Comparison of ENCODE assay signal across 8 cellular contexts in genomic region chr20:45890997-45891983, GRCh38. TPM values are rescaled to one million over a fixed set of nuclear protein-coding genes. Genes with fewer than 3 reads are reported as not detected.
DNase-seq lines count a peak whose midpoint lies in the region; ATAC-seq and TF ChIP-seq lines count a peak whose summit lies in the region.

Gene CTSA (plus strand): TSS chr20:45891335. CDS start chr20:45891569, 234 bp downstream.
A gene with protein sequence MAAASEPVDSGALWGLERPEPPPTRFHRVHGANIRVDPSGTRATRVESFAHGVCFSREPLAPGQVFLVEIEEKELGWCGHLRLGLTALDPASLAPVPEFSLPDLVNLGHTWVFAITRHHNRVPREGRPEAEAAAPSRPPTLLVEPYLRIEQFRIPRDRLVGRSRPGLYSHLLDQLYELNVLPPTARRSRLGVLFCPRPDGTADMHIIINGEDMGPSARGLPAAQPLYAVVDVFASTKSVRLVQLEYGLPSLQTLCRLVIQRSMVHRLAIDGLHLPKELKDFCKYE (minus strand): TSS chr20:45891208. CDS start chr20:45890991, 217 bp downstream.

- H3K36me3 Mint-ChIP-seq in naive thymus-derived CD4-positive, alpha-beta T cell, result peaks cover 0 to 11% (median 6%) of the 10 kb centered on the region in 5 donors
- peaks cover 20% of the 10 kb centered on the region for H3K36me3 Mint-ChIP-seq in stimulated activated memory B cell treated with anti-CD40 and anti-IgM and Interleukin-4, amounts not matched to agents 10 μg/mL and 1 μg/mL and 100 μg/mL, for 72 hours

- H3K27ac Mint-ChIP-seq in naive thymus-derived CD4-positive, alpha-beta T cell, result peak within 1 kb of the TSS; percentile 85 to 97 (median 90)
- H3K27ac Mint-ChIP-seq in stimulated activated memory B cell treated with anti-CD40 and anti-IgM and Interleukin-4, amounts not matched to agents 10 μg/mL and 1 μg/mL and 100 μg/mL, for 72 hours, result peak within 1 kb of the TSS; percentile 88

- H4K5ac ChIP-seq in IMR-90 (ENCODE audit: low read depth, low read length), result peak within 1 kb of the TSS; percentile 29

- H3K27me3 Mint-ChIP-seq in naive thymus-derived CD4-positive, alpha-beta T cell, result no peaks in the 10 kb centered on the region
- no peaks in the 10 kb centered on the region for H3K27me3 Mint-ChIP-seq in stimulated activated memory B cell treated with anti-CD40 and anti-IgM and Interleukin-4, amounts not matched to agents 10 μg/mL and 1 μg/mL and 100 μg/mL, for 72 hours

- H3K56ac ChIP-seq in IMR-90 (ENCODE audit: extremely low read depth, insufficient read depth, low read length), result peak within 1 kb of the TSS; percentile 42; the same call in 1 of the 2 replicates

- peak within 1 kb of the TSS; percentile 65 for H3K9ac ChIP-seq in IMR-90 (ENCODE audit: low read depth, low read length)
- peak within 1 kb of the TSS; percentile 76 for H3K9ac ChIP-seq in fibroblast of lung (ENCODE audit: insufficient read depth, low read length)

- H3K9me1 ChIP-seq in IMR-90 (ENCODE audit: insufficient read depth, low read length), result 0 out of 2 replicates have a peak, but pooled peaks cover 2% of the 10 kb centered on the region

- H2AK5ac ChIP-seq in IMR-90 (ENCODE audit: low read depth, low read length), result peak within 1 kb of the TSS; percentile 52; the same call in 1 of the 2 replicates

- H3K4ac ChIP-seq in IMR-90 (ENCODE audit: low read depth, low read length), result peak within 1 kb of the TSS; percentile 92

- peaks cover 14 to 62% of the 10 kb centered on the region in 2 experiments for H3K79me1 ChIP-seq in IMR-90 (ENCODE audit: low read depth in 1 of 2, low read length in 2 of 2)

- peak within 1 kb of the TSS; percentile 15; the same call in 2 of the 3 replicates for H2BK15ac ChIP-seq in IMR-90 (ENCODE audit: low read depth, low read length)

- H2BK120ac ChIP-seq in IMR-90 (ENCODE audit: low read depth, low read length), result peak within 1 kb of the TSS; percentile 54

- H3K4me2 ChIP-seq in IMR-90 (ENCODE audit: low read depth, low read length) (peak within 1 kb of the TSS; percentile 83), fibroblast of lung (ENCODE audit: extremely low read depth, insufficient read depth, low read length) (peak within 1 kb of the TSS; percentile 96)

- peak within 1 kb of the TSS; percentile 88 for H2AK9ac ChIP-seq in IMR-90 (replicated peaks; ENCODE audit: low read depth, low read length, poor library complexity)

- DNase-seq in DMS 273 (lab: John Stamatoyannopoulos, UW; ENCODE audit: unreplicated experiment) (peak; percentile 96), IMR-90 (peak; percentile 92), Peyer's patch (peak; percentile 96 to 98 (median 98)), fibroblast of lung (ENCODE audit: low read depth in 2 of 2) (peak; percentile 88 to 95)
- peak; percentile 56 to 77 for DNase-seq in activated T-helper 1 cell treated with anti-CD3 and anti-CD28 coated beads, Interleukin-2, amount 50 U/mL, for 16 hours (ENCODE audit: low read depth in 1 of 2, low spot score in 1 of 2)
- DNase-seq in naive thymus-derived CD4-positive, alpha-beta T cell, result peak; percentile 62 to 90 (median 83)

- peak within 1 kb of the TSS; percentile 75 for H3K14ac ChIP-seq in IMR-90 (replicated peaks; ENCODE audit: low read depth, low read length)

- peak within 1 kb of the TSS; percentile 63 for H3K27ac ChIP-seq in IMR-90 (ENCODE audit: insufficient read depth, low read length)
- H3K27ac ChIP-seq in Peyer's patch, result peak within 1 kb of the TSS; percentile 72 to 92 (median 84)
- peak within 1 kb of the TSS; percentile 78 for H3K27ac ChIP-seq in fibroblast of lung (ENCODE audit: insufficient read depth, low read length)
- peak within 1 kb of the TSS; percentile 76 for H3K27ac ChIP-seq in naive thymus-derived CD4-positive, alpha-beta T cell (ENCODE audit: low read depth, low read length)

- peak within 1 kb of the TSS; percentile 61 to 90 for H4K8ac ChIP-seq in IMR-90 (ENCODE audit: low read depth in 2 of 2, low read length in 2 of 2)

- H3K4me3 Mint-ChIP-seq in naive thymus-derived CD4-positive, alpha-beta T cell, result peak within 1 kb of the TSS; percentile 88 to 95 (median 93)
- H3K4me3 Mint-ChIP-seq in stimulated activated memory B cell treated with anti-CD40 and anti-IgM and Interleukin-4, amounts not matched to agents 10 μg/mL and 1 μg/mL and 100 μg/mL, for 72 hours, result peak within 1 kb of the TSS; percentile 90

- dilution Hi-C loops in IMR-90 (cut with HindIII; ENCODE audit: low sequenced_read_pairs, unreplicated experiment), result no loop called here

- peak within 1 kb of the TSS; percentile 42 for H3K18ac ChIP-seq in IMR-90 (ENCODE audit: low read depth, low read length)

- no peaks in the 10 kb centered on the region for H3K9me3 ChIP-seq in IMR-90 (ENCODE audit: control insufficient read depth, insufficient read depth, low read length)
- no peaks in the 10 kb centered on the region for H3K9me3 ChIP-seq in Peyer's patch
- H3K9me3 ChIP-seq in fibroblast of lung (ENCODE audit: control insufficient read depth, insufficient read depth, low read depth, low read length), result no peaks in the 10 kb centered on the region
- H3K9me3 ChIP-seq in naive thymus-derived CD4-positive, alpha-beta T cell (ENCODE audit: control insufficient read depth in 2 of 3, low read length in 3 of 3), result no peaks in the 10 kb centered on the region

- peak within 1 kb of the TSS; percentile 45; the same call in 1 of the 2 replicates for H3K23ac ChIP-seq in IMR-90 (ENCODE audit: low read depth, low read length)

- TF ChIP-seq POLR2A in IMR-90 (IDR thresholded peaks at IDR 0.05; ENCODE audit: low read depth, low read length) (no peak; the same call in none of the 2 replicates), Peyer's patch (IDR thresholded peaks at IDR 0.05) (peak; percentile 65 to 70)

- ATAC-seq in GM21515 (IDR thresholded peaks at IDR 0.05; ENCODE audit: unreplicated experiment) (peak; percentile 60), IMR-90 (ENCODE audit: low read depth) (peak; percentile 73)
- peak; percentile 87 for ATAC-seq in naive thymus-derived CD4-positive, alpha-beta T cell
- ATAC-seq in stimulated activated memory B cell treated with anti-CD40 and anti-IgM and Interleukin-4, amounts not matched to agents 10 μg/mL and 1 μg/mL and 100 μg/mL, for 72 hours, result peak; percentile 90

- peak within 1 kb of the TSS; percentile 40 for H2BK5ac ChIP-seq in IMR-90 (ENCODE audit: low read depth, low read length, poor library complexity, severe bottlenecking)

- POLR2A ChIA-PET in IMR-90 (lab: Charles Lee; ENCODE audit: unreplicated experiment), result interaction anchor here (0.6 to 1.2 kb wide), 2 partner anchors 8 to 33 kb away, joined by 5 to 8 read pairs; no protein-coding TSS in a partner anchor
- POLR2A ChIA-PET in naive thymus-derived CD4-positive, alpha-beta T cell (lab: Charles Lee), result interaction anchor here (1.1 to 4.7 kb wide), 10 partner anchors 8 to 473 kb away, joined by 3 to 65 read pairs (median 5); partner anchors contain the start of genes ACOT8, PCIF1, ZNF335 and ZSWIM1

- H3K9me3 Mint-ChIP-seq in naive thymus-derived CD4-positive, alpha-beta T cell, result no peaks in the 10 kb centered on the region
- H3K9me3 Mint-ChIP-seq in stimulated activated memory B cell treated with anti-CD40 and anti-IgM and Interleukin-4, amounts not matched to agents 10 μg/mL and 1 μg/mL and 100 μg/mL, for 72 hours, result no peaks in the 10 kb centered on the region

- H3K79me2 ChIP-seq in fibroblast of lung (ENCODE audit: control insufficient read depth, insufficient read depth, low read length), result peaks cover 11% of the 10 kb centered on the region

- no peak within 1 kb of the TSS; the same call in 1 of the 2 replicates for H2BK20ac ChIP-seq in IMR-90 (ENCODE audit: low read depth, low read length)

- in situ Hi-C loops in IMR-90 (cut with MboI; ENCODE audit: low sequenced_read_pairs), result no loop called here

- H4K91ac ChIP-seq in IMR-90 (ENCODE audit: insufficient read depth, low read depth, low read length), result peak within 1 kb of the TSS; percentile 70

- H3K36me3 ChIP-seq in IMR-90 (ENCODE audit: control insufficient read depth, insufficient read depth, low read length) (peaks cover 32% of the 10 kb centered on the region), Peyer's patch (peaks cover 0 to 39% (median 0%) of the 10 kb centered on the region in 3 donors), fibroblast of lung (ENCODE audit: control insufficient read depth, insufficient read depth, low read length) (peaks cover 22% of the 10 kb centered on the region)
- peaks cover 0 to 32% (median 4%) of the 10 kb centered on the region in 3 experiments for H3K36me3 ChIP-seq in naive thymus-derived CD4-positive, alpha-beta T cell (ENCODE audit: control insufficient read depth in 2 of 3, insufficient read depth in 3 of 3, low read length in 3 of 3)

- no peak for TF ChIP-seq RAD21 in IMR-90 (IDR thresholded peaks at IDR 0.05; ENCODE audit: low read length)

- TF ChIP-seq CTCF in IMR-90 (conservative IDR thresholded peaks at IDR 0.05; ENCODE audit: low read depth, low read length) (no peak), Peyer's patch (IDR thresholded peaks at IDR 0.05) (peak in 2 of 6 experiments; percentile 2 to 7), fibroblast of lung (conservative IDR thresholded peaks at IDR 0.05 in 1 of 2, IDR thresholded peaks at IDR 0.05 in 1 of 2; ENCODE audit: low read depth in 1 of 2, low read length in 2 of 2) (no peak)

- H2AFZ ChIP-seq in IMR-90 (replicated peaks; ENCODE audit: low read length, poor library complexity) (peak within 1 kb of the TSS; percentile 99), fibroblast of lung (ENCODE audit: low read length) (peak within 1 kb of the TSS; percentile 50)

- 1% methylated on average over 40 of the region's 77 CpGs; no CpG with 5 or more reads in 1 of the 2 experiments for WGBS in IMR-90 (ENCODE audit: extremely low coverage in 2 of 2, insufficient read length in 1 of 2), 2 experiments

- H3K4me3 ChIP-seq in IMR-90 (ENCODE audit: insufficient read depth, low read depth, low read length) (peak within 1 kb of the TSS; percentile 74), Peyer's patch (peak within 1 kb of the TSS; percentile 71 to 89 (median 88)), fibroblast of lung (replicated peaks in 1 of 4; ENCODE audit: control extremely low read depth in 1 of 4, insufficient read depth in 1 of 4, low read depth in 3 of 4, low read length in 4 of 4) (peak within 1 kb of the TSS; percentile 77 to 97 (median 84))
- H3K4me3 ChIP-seq in naive thymus-derived CD4-positive, alpha-beta T cell (ENCODE audit: low read length), result peak within 1 kb of the TSS; percentile 96

- CTCF ChIA-PET in IMR-90 (lab: Yijun Ruan, JAX), result interaction anchor here (0.6 to 1.7 kb wide), 6 partner anchors 14 to 912 kb away, joined by 3 to 6 read pairs (median 4); no protein-coding TSS in a partner anchor
- CTCF ChIA-PET in naive thymus-derived CD4-positive, alpha-beta T cell (lab: Charles Lee), result interaction anchor here (1.1 to 2.3 kb wide), 2 partner anchors 10 to 42 kb away, joined by 8 to 9 read pairs; partner anchors contain the start of gene ZSWIM1

- H3K27me3 ChIP-seq in IMR-90 (ENCODE audit: control insufficient read depth, insufficient read depth, low read length) (no peaks in the 10 kb centered on the region), Peyer's patch (no peaks in the 10 kb centered on the region), fibroblast of lung (ENCODE audit: control insufficient read depth, insufficient read depth, low read length) (no peaks in the 10 kb centered on the region)
- no peaks in the 10 kb centered on the region for H3K27me3 ChIP-seq in naive thymus-derived CD4-positive, alpha-beta T cell (ENCODE audit: control insufficient read depth in 2 of 2, insufficient read depth in 2 of 2, low read length in 2 of 2)

- BruUV-seq in IMR-90 (replicated peaks; lab: Mats Ljungman, UMichigan), result TSS peak; percentile 86

- peaks cover 17 to 37% (median 26%) of the 10 kb centered on the region in 7 donors for H3K4me1 Mint-ChIP-seq in naive thymus-derived CD4-positive, alpha-beta T cell
- peaks cover 56% of the 10 kb centered on the region for H3K4me1 Mint-ChIP-seq in stimulated activated memory B cell treated with anti-CD40 and anti-IgM and Interleukin-4, amounts not matched to agents 10 μg/mL and 1 μg/mL and 100 μg/mL, for 72 hours

- H4K20me1 ChIP-seq in IMR-90 (ENCODE audit: insufficient read depth, low read length) (0 out of 2 replicates have a peak, but pooled peaks cover 8% of the 10 kb centered on the region), fibroblast of lung (ENCODE audit: control insufficient read depth, extremely low read depth, insufficient read depth, low read length) (no peaks in the 10 kb centered on the region)

- intact Hi-C loops in IMR-90 (cut with micrococcal nuclease), result loop anchor here (2.0 to 5.0 kb wide), 3 partner anchors 44 to 81 kb away; partner anchors contain the start of genes PCIF1 and ZNF335
- intact Hi-C loops in naive thymus-derived CD4-positive, alpha-beta T cell (cut with micrococcal nuclease), result loop anchor here (1.0 to 5.0 kb wide), 11 partner anchors 10 to 100 kb away; partner anchors contain the start of genes ACOT8 (in 2 of the 2), UBE2C (in 2 of the 2), ZSWIM1 (in 2 of the 2) and ZSWIM3 (in 2 of the 2)

- H3K4me1 ChIP-seq in IMR-90 (ENCODE audit: control insufficient read depth, insufficient read depth, low read length) (peaks cover 3% of the 10 kb centered on the region; the same call in 1 of the 2 replicates), Peyer's patch (peaks cover 0 to 38% (median 11%) of the 10 kb centered on the region in 4 donors), fibroblast of lung (ENCODE audit: control insufficient read depth, extremely low read depth, insufficient read depth, low read length) (peaks cover 8% of the 10 kb centered on the region)
- H3K4me1 ChIP-seq in naive thymus-derived CD4-positive, alpha-beta T cell (ENCODE audit: control insufficient read depth in 2 of 2, insufficient read depth in 2 of 2, low read length in 2 of 2), result peaks cover 22 to 25% of the 10 kb centered on the region in 2 donors

RNA-seq across cellular contexts. Expression of gene CTSA, which starts in this region (rescaled TPM):
- total RNA-seq in IMR-90 (2012; rRNA removed) (19.0 and 30.3 TPM in 2 replicates), Peyer's patch (100 to 1,000 TPM in 3 of 4 donors, 10 to 100 TPM in 1; 85.0 to 602 (median 258) TPM), fibroblast of lung (104 and 116 TPM in 2 replicates)
- polyA plus RNA-seq in IMR-90 (2012; rRNA removed) (290 and 312 TPM in 2 replicates), fibroblast of lung (364 and 413 TPM in 2 replicates)
- polyA plus RNA-seq in IMR-90 (2012; cell fraction: cytosol; rRNA removed), result 132 and 313 TPM in 2 replicates
- polyA plus RNA-seq in IMR-90 (2012; cell fraction: nucleus; rRNA removed; ENCODE audit: low replicate concordance), result 979 and 1,055 TPM in 2 replicates
- 279 and 286 TPM in 2 replicates for polyA plus RNA-seq in fibroblast of lung (2012)
- 302 and 333 TPM in 2 replicates for polyA minus RNA-seq in fibroblast of lung (ENCODE audit: low replicate concordance)
- total RNA-seq in naive thymus-derived CD4-positive, alpha-beta T cell, result 100 to 1,000 TPM in 1 of 5 experiments, 10 to 100 TPM in 4; 60.5 to 151 (median 65.1) TPM
- 10 to 100 TPM; 59.6 to 74.7 TPM for polyA plus RNA-seq in naive thymus-derived CD4-positive, alpha-beta T cell

RNA-seq across cellular contexts. Expression of the second gene that starts in this region (rescaled TPM):
- total RNA-seq in IMR-90 (2012; rRNA removed) (0.56 and 1.1 TPM in 2 replicates), Peyer's patch (10 to 100 TPM in 3 of 4 donors, 1 to 10 TPM in 1; 3.3 to 27.6 (median 23.9) TPM), fibroblast of lung (7.1 and 8.0 TPM in 2 replicates)
- polyA plus RNA-seq in IMR-90 (2012; rRNA removed) (2.0 and 2.5 TPM in 2 replicates), fibroblast of lung (0.75 and 0.77 TPM in 2 replicates)
- polyA plus RNA-seq in IMR-90 (2012; cell fraction: cytosol; rRNA removed), result 1.2 and 3.0 TPM in 2 replicates
- 9.3 and 17.2 TPM in 2 replicates for polyA plus RNA-seq in IMR-90 (2012; cell fraction: nucleus; rRNA removed; ENCODE audit: low replicate concordance)
- polyA plus RNA-seq in fibroblast of lung (2012), result 2.0 and 2.1 TPM in 2 replicates
- polyA minus RNA-seq in fibroblast of lung (ENCODE audit: low replicate concordance), result 0.31 TPM in 1 of 2 replicates, not detected in the other
- total RNA-seq in naive thymus-derived CD4-positive, alpha-beta T cell, result 1 to 10 TPM; 1.2 to 5.3 (median 4.0) TPM
- 1 to 10 TPM in 1 of 2 donors, under 1 TPM in 1; 0.69 to 4.0 TPM for polyA plus RNA-seq in naive thymus-derived CD4-positive, alpha-beta T cell

Comparison
In these comparisons a context has a peak if more than half of its experiments do, and no peak if none do; other contexts are left out.
1. Peak in every context shown above with its lines: DNase-seq, ATAC-seq, H3K4me3 ChIP-seq and H3K27ac ChIP-seq.